ENCODE assay signal across 19 cellular contexts in the genomic region with DNA sequence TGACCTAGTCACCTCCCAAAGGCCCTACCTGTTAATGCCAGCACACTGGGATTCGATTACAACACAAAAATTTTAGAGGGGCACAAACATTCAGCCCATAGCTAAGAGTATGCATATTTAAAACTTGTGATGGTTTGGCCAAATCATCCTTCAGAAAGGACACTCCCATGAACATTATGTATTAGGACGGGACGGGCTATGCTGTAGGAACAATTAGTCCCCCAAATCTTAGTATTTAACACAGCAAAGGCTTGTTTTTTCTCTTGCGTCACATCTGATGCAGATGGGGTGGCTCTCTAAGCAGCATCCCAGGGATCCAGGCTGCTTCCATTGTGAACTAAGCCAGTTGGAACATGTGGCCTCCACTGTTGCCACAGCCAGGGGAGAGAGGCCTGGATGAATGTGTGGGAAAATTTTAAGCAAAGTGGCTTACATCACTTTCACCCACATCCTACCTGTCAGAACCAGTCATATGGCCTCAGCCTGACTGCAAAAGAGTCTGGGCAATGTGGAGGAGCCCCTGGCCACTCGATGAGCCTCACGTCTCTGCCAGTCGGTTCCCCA. TPM values are rescaled to one million over a fixed set of nuclear protein-coding genes. Genes with fewer than 3 reads are reported as not detected.
"Had no signal": no experiment of that assay in that cellular context is flagged by ENCODE, and none has a peak within 500 bp of the region (broad histone marks: within the 10 kb centered on the region; RNA-seq: fewer than 3 reads in every experiment).

No MANE protein-coding gene starts in this region.

- H3K27me3 Mint-ChIP-seq: progenitor cell of endocrine pancreas; stimulated activated naive CD8-positive, alpha-beta T cell treated with anti-CD3 and anti-CD28 coated beads, Interleukin-15, amount 100 ng/mL, for 72 hours had no signal

- H3K36me3 Mint-ChIP-seq: natural killer cell had no signal

- H3K4me1 Mint-ChIP-seq: endodermal cell, natural killer cell had no signal

- H3K4me3 ChIP-seq: ascending aorta, gastrocnemius medialis, hepatocyte, lung, right lobe of liver, tibial nerve had no signal

- H3K27me3 ChIP-seq: ascending aorta, gastrocnemius medialis, hepatocyte, right lobe of liver, tibial nerve had no signal

- H3K4me3 Mint-ChIP-seq: activated CD8-positive, alpha-beta T cell treated with anti-CD3 and anti-CD28 coated beads, Interleukin-2, amount 10 ng/mL, durations not matched to agents 7 days and 5 days; activated T-helper 1 cell treated with anti-CD3 and anti-CD28 coated beads, Interleukin-12 subunit alpha, Interleukin-12 subunit beta, Interleukin-2, Interleukin-4 antibody, amounts not matched to agents 30 ng/mL and 10 ng/mL and 1 ng/mL, durations not matched to agents 14 hours and 24 hours and 36 hours; endodermal cell; natural killer cell; stimulated activated naive CD8-positive, alpha-beta T cell treated with anti-CD3 and anti-CD28 coated beads, Interleukin-15, amount 100 ng/mL, for 72 hours had no signal

- H3K4me2 ChIP-seq: hepatocyte had no signal

- H3K36me3 ChIP-seq: ascending aorta, gastrocnemius medialis, right lobe of liver, tibial nerve, WERI-Rb-1 had no signal

- DNase-seq: activated CD4-positive, alpha-beta T cell treated with anti-CD3 and anti-CD28 coated beads for 48 hours; activated CD8-positive, alpha-beta memory T cell treated with anti-CD3 and anti-CD28 coated beads, Interleukin-2, amount 50 U/mL, for 48 hours; activated CD8-positive, alpha-beta T cell treated with anti-CD3 and anti-CD28 coated beads, Interleukin-2, amount 10 ng/mL, durations not matched to agents 7 days and 5 days; activated naive CD4-positive, alpha-beta T cell; endodermal cell; gastrocnemius medialis; kidney glomerular epithelial cell; natural killer cell; stimulated activated CD4-positive, alpha-beta T cell treated with anti-CD3 and anti-CD28 coated beads, Interleukin-2, amount 100 ng/mL, for 48 hours; stimulated activated naive CD8-positive, alpha-beta T cell treated with anti-CD3 and anti-CD28 coated beads, Interleukin-15, amount 100 ng/mL, for 72 hours; T1000; WERI-Rb-1 had no signal

- H3K9me3 ChIP-seq: ascending aorta, gastrocnemius medialis, right lobe of liver, tibial nerve had no signal

- ATAC-seq: activated CD8-positive, alpha-beta T cell treated with anti-CD3 and anti-CD28 coated beads, Interleukin-2, amount 10 ng/mL, durations not matched to agents 7 days and 5 days; gastrocnemius medialis; natural killer cell; right lobe of liver; stimulated activated naive CD8-positive, alpha-beta T cell treated with anti-CD3 and anti-CD28 coated beads, Interleukin-15, amount 100 ng/mL, for 72 hours had no signal

- H3K9me3 Mint-ChIP-seq: natural killer cell; stimulated activated naive CD8-positive, alpha-beta T cell treated with anti-CD3 and anti-CD28 coated beads, Interleukin-15, amount 100 ng/mL, for 72 hours had no signal

- H3K27ac Mint-ChIP-seq: activated CD8-positive, alpha-beta T cell treated with anti-CD3 and anti-CD28 coated beads, Interleukin-2, amount 10 ng/mL, durations not matched to agents 7 days and 5 days; activated T-helper 1 cell treated with anti-CD3 and anti-CD28 coated beads, Interleukin-12 subunit alpha, Interleukin-12 subunit beta, Interleukin-2, Interleukin-4 antibody, amounts not matched to agents 30 ng/mL and 10 ng/mL and 1 ng/mL, durations not matched to agents 14 hours and 24 hours and 36 hours; endodermal cell; natural killer cell; progenitor cell of endocrine pancreas; stimulated activated naive CD8-positive, alpha-beta T cell treated with anti-CD3 and anti-CD28 coated beads, Interleukin-15, amount 100 ng/mL, for 72 hours had no signal

- H2AFZ ChIP-seq: hepatocyte had no signal

- H3K4me1 ChIP-seq: right lobe of liver had no signal

- H3K27ac ChIP-seq: gastrocnemius medialis, hepatocyte, right lobe of liver, WERI-Rb-1 had no signal

RNA-seq across cellular contexts. Expression of gene CHST3, which starts 26.6 kb away (rescaled TPM):
- total RNA-seq: activated CD8-positive, alpha-beta T cell treated with anti-CD3 and anti-CD28 coated beads, Interleukin-2, amount 10 ng/mL, durations not matched to agents 7 days and 5 days; natural killer cell had no signal
